ENCODE assay signal across 10 cellular contexts in genomic region chr5:143594913-143595818, GRCh38.
DNase-seq lines count a peak whose midpoint lies in the region; ATAC-seq and TF ChIP-seq lines count a peak whose summit lies in the region.
"Had no signal": no experiment of that assay in that cellular context is flagged by ENCODE, and none has a peak within 500 bp of the region (broad histone marks: within the 10 kb centered on the region; RNA-seq: fewer than 3 reads in every experiment).

No MANE protein-coding gene starts in this region.

- no peak overlapping the region for H2AFZ ChIP-seq in ACC112 (ENCODE audit: low read length, unreplicated experiment)
- H2AFZ ChIP-seq in GM23248, result 0 out of 2 replicates have a peak overlapping the region, but pooled peaks have one; percentile 4
- H2AFZ ChIP-seq in OCI-LY7 (ENCODE audit: low read length), result peak overlapping the region; percentile 90

- in situ Hi-C loops in GM23248 (cut with MboI), result no loop called here

- H3K9ac ChIP-seq in GM23248, result no peak overlapping the region

- ATAC-seq in HG02678 (IDR thresholded peaks at IDR 0.05; ENCODE audit: unreplicated experiment), result no peak

- BruUV-seq in OCI-LY7 (replicated peaks; lab: Mats Ljungman, UMichigan), result no TSS peak

- no peak overlapping the region for H3K4me3 ChIP-seq in ACC112 (ENCODE audit: low read depth, low read length)
- no peak overlapping the region for H3K4me3 ChIP-seq in GM23248
- peak overlapping the region; percentile 52 for H3K4me3 ChIP-seq in OCI-LY7 (ENCODE audit: low read depth, low read length, poor library complexity, severe bottlenecking)
- H3K4me3 ChIP-seq in fibroblast of mammary gland (ENCODE audit: control insufficient read depth, low read depth, low read length), result no peak overlapping the region
- H3K4me3 ChIP-seq: spleen, thoracic aorta had no signal

- no peaks in the 10 kb centered on the region for H4K20me1 ChIP-seq in GM23248 (ENCODE audit: insufficient read depth)
- H4K20me1 ChIP-seq in OCI-LY7 (ENCODE audit: insufficient read depth, low read length), result no peaks in the 10 kb centered on the region

- H3K4me2 ChIP-seq in GM23248 (ENCODE audit: unreplicated experiment), result peak overlapping the region; percentile 2
- peak overlapping the region; percentile 75 for H3K4me2 ChIP-seq in OCI-LY7 (ENCODE audit: low read length)

- H3K27ac ChIP-seq in ACC112 (ENCODE audit: low read depth, low read length), result peak overlapping the region; percentile 69
- H3K27ac ChIP-seq in GM23248, result 0 out of 2 replicates have a peak overlapping the region, but pooled peaks have one; percentile 10
- peak overlapping the region; percentile 93 for H3K27ac ChIP-seq in OCI-LY7 (ENCODE audit: low read depth, low read length, poor library complexity, severe bottlenecking)
- H3K27ac ChIP-seq: spleen, thoracic aorta had no signal

- no peaks in the 10 kb centered on the region for H3K36me3 ChIP-seq in ACC112 (ENCODE audit: insufficient read depth, low read length)
- no peaks in the 10 kb centered on the region for H3K36me3 ChIP-seq in GM23248 (ENCODE audit: low read depth)
- no peaks in the 10 kb centered on the region; the same call in 1 of the 2 replicates for H3K36me3 ChIP-seq in OCI-LY7 (ENCODE audit: insufficient read depth, low read length)
- H3K36me3 ChIP-seq: spleen, thoracic aorta had no signal

- H3K4me1 ChIP-seq in ACC112 (ENCODE audit: control insufficient read depth, insufficient read depth, low read length, unreplicated experiment) (peaks cover 23% of the 10 kb centered on the region), GM23248 (ENCODE audit: insufficient read depth) (peaks cover 19% of the 10 kb centered on the region), OCI-LY7 (ENCODE audit: insufficient read depth, low read length, poor library complexity, severe bottlenecking) (peaks cover 55% of the 10 kb centered on the region)

- H3K9me2 ChIP-seq in GM23248 (ENCODE audit: insufficient read depth), result no peaks in the 10 kb centered on the region
- no peaks in the 10 kb centered on the region for H3K9me2 ChIP-seq in OCI-LY7 (ENCODE audit: insufficient read depth, low read length)

- DNase-seq in GM23248, result peak; percentile 48
- no peak for DNase-seq in OCI-LY7 (ENCODE audit: low spot score)
- peak; percentile 67 for DNase-seq in fibroblast of mammary gland (ENCODE audit: low read depth)
- no peak for DNase-seq in OCI-M2 (lab: John Stamatoyannopoulos, UW; ENCODE audit: unreplicated experiment)
- DNase-seq in stimulated activated CD4-positive, alpha-beta T cell treated with anti-CD3 and anti-CD28 coated beads, Interleukin-1b, Interleukin-23, amount 100 ng/mL, for 48 hours, result no peak
- no peak for DNase-seq in GOT3 (lab: John Stamatoyannopoulos, UW)
- DNase-seq: spleen had no signal

- H3K9me3 ChIP-seq in GM23248 (ENCODE audit: low read depth), result no peaks in the 10 kb centered on the region
- H3K9me3 ChIP-seq in OCI-LY7 (ENCODE audit: low read length), result no peaks in the 10 kb centered on the region
- H3K9me3 ChIP-seq: spleen, thoracic aorta had no signal

- TF ChIP-seq CTCF in OCI-LY7 (conservative IDR thresholded peaks at IDR 0.05; ENCODE audit: low read length) (no peak), fibroblast of mammary gland (conservative IDR thresholded peaks at IDR 0.05; ENCODE audit: control insufficient read depth, insufficient read depth, low read depth, low read length) (no peak)

- POLR2A ChIA-PET in OCI-LY7 (lab: Charles Lee), result interaction anchor here (0.6 to 5.2 kb wide), 11 partner anchors 9 to 597 kb away, joined by 3 to 53 read pairs (median 3); no protein-coding TSS in a partner anchor

- 47 to 55% methylated on average over 6 of the region's 6 CpGs for WGBS in GM23248 (ENCODE audit: low coverage in 1 of 2, low lambda C conversion rate in 2 of 2, missing lambda C conversion rate in 2 of 2), 2 experiments

- H3K27me3 ChIP-seq in ACC112 (ENCODE audit: insufficient read depth, low read length) (no peaks in the 10 kb centered on the region), GM23248 (replicated peaks; ENCODE audit: insufficient read depth) (no peaks in the 10 kb centered on the region)
- H3K27me3 ChIP-seq: spleen had no signal

- intact Hi-C loops in OCI-LY7 (cut with micrococcal nuclease; ENCODE audit: unreplicated experiment), result loop anchor here (2.0 to 10.0 kb wide), 3 partner anchors 190 to 593 kb away; no protein-coding TSS in a partner anchor

- CTCF ChIA-PET in OCI-LY7 (lab: Charles Lee; ENCODE audit: unreplicated experiment), result interaction anchor here (0.9 kb wide), 1 partner anchor 10 kb away, joined by 4 read pairs; no protein-coding TSS in a partner anchor

- H3F3A ChIP-seq in GM23248 (ENCODE audit: insufficient read depth), result peaks cover 19% of the 10 kb centered on the region

- H3K79me2 ChIP-seq in ACC112 (ENCODE audit: control insufficient read depth, insufficient read depth, low read length, unreplicated experiment) (no peaks in the 10 kb centered on the region), GM23248 (ENCODE audit: insufficient read depth) (no peaks in the 10 kb centered on the region), OCI-LY7 (ENCODE audit: insufficient read depth, low read depth, low read length) (no peaks in the 10 kb centered on the region)

Comparison
In these comparisons a context has a peak if more than half of its experiments do, and no peak if none do; other contexts are left out.
1. H3K27ac ChIP-seq: peak in every context shown above with its lines; median percentile 93 in OCI-LY7; 69 in ACC112; 10 in GM23248.
2. DNase-seq: peak in GM23248 (single experiment) and fibroblast of mammary gland (single experiment); none in OCI-LY7 (single experiment), OCI-M2 (single experiment), stimulated activated CD4-positive, alpha-beta T cell treated with anti-CD3 and anti-CD28 coated beads, Interleukin-1b, Interleukin-23, amount 100 ng/mL, for 48 hours (single experiment) and GOT3 (single experiment).